In the genomic region with DNA sequence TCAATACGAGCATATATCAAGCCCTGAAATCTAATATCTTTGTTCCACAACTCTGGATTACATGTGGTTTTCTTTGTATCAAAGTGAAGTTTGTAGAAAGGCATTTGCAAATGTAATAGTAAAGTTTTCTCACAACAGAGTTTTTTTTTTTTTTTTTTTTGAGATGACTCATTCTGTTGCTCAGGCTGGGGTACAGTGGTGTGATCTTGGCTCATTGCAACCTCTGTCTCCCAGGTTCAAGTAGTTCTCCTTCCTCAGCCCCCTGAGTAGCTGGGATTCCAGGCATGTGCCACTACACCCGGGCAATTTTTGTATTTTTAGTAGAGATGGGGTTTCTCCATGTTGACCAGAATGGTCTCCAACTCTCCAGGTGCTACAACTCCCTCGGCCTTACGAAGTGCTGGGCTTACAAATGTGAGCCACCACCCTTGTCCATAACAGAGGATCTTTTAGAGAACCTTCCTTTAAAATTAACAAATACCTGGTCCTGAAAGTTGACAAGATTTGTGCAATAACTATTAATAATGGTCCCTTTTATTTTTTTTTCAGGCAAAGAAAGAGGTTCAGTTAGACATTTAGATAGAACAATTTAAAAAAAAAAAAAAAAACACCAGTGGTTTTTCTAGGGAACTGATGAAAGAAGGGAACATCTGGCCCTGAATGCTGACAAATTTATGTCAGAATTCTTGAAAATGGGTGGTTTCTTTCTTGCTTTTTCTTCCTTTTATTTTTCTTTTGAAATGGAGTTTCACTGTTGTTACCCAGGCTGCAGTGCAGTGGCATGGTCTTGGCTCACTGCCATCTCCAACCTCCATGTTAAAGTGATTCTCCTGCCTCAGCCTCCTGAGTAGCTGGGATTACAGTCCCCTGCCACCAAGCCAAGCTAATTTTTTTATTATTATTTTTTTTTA, we compare ENCODE assay signal across 27 cellular contexts.
A peak's percentile ranks its signal among the peaks of the same experiment; 100 is the strongest.
DNase-seq lines count a peak whose midpoint lies in the region; ATAC-seq and TF ChIP-seq lines count a peak whose summit lies in the region.
"Had no signal": no experiment of that assay in that cellular context is flagged by ENCODE, and none has a peak within 500 bp of the region (broad histone marks: within the 10 kb centered on the region; RNA-seq: fewer than 3 reads in every experiment).

No MANE protein-coding gene starts in this region.

- intact Hi-C loops in activated T-helper 1 cell treated with anti-CD3 and anti-CD28 coated beads, Interleukin-12 subunit alpha, Interleukin-12 subunit beta, Interleukin-2, Interleukin-4 antibody, amounts not matched to agents 30 ng/mL and 10 ng/mL and 1 ng/mL, durations not matched to agents 14 hours and 24 hours and 36 hours (cut with micrococcal nuclease): loop anchor here (1.0 to 10.0 kb wide), 5 partner anchors 36 to 460 kb away; partner anchors contain the start of gene EIF1AY

- TF ChIP-seq CTCF in neutrophil (IDR thresholded peaks at IDR 0.05): no peak
- TF ChIP-seq CTCF in gastroesophageal sphincter (IDR thresholded peaks at IDR 0.05): no peak

- ATAC-seq in gastroesophageal sphincter: no peak
- ATAC-seq: heart left ventricle, HepG2, left cardiac atrium, PC-3 had no signal

- H3K9me3 ChIP-seq in neutrophil: no peaks in the 10 kb centered on the region
- H3K9me3 ChIP-seq in gastroesophageal sphincter: no peaks in the 10 kb centered on the region
- H3K9me3 ChIP-seq in SJCRH30 (replicated peaks): no peaks in the 10 kb centered on the region
- H3K9me3 ChIP-seq: ascending aorta, heart left ventricle, upper lobe of left lung had no signal

- WGBS in gastroesophageal sphincter (ENCODE audit: low coverage in 1 of 2), 2 donors: 57% methylated on average over 3 of the region's 4 CpGs; no CpG with 5 or more reads in 1 of the 2 donors

- peaks cover 0 to 7% of the 10 kb centered on the region in 2 experiments for H3K4me1 ChIP-seq in neutrophil (ENCODE audit: control insufficient read depth in 1 of 2, insufficient read depth in 1 of 2, low read depth in 1 of 2, low read length in 1 of 2)
- H3K4me1 ChIP-seq in gastroesophageal sphincter: no peaks in the 10 kb centered on the region
- H3K4me1 ChIP-seq in SJCRH30: no peaks in the 10 kb centered on the region
- H3K4me1 ChIP-seq: ascending aorta, heart left ventricle, upper lobe of left lung had no signal

- peaks cover 13% of the 10 kb centered on the region for H3K9me3 Mint-ChIP-seq in activated T-helper 1 cell treated with anti-CD3 and anti-CD28 coated beads, Interleukin-12 subunit alpha, Interleukin-12 subunit beta, Interleukin-2, Interleukin-4 antibody, amounts not matched to agents 30 ng/mL and 10 ng/mL and 1 ng/mL, durations not matched to agents 14 hours and 24 hours and 36 hours

- H3K36me3 Mint-ChIP-seq in activated T-helper 1 cell treated with anti-CD3 and anti-CD28 coated beads, Interleukin-12 subunit alpha, Interleukin-12 subunit beta, Interleukin-2, Interleukin-4 antibody, amounts not matched to agents 30 ng/mL and 10 ng/mL and 1 ng/mL, durations not matched to agents 14 hours and 24 hours and 36 hours (ENCODE audit: low read depth): peaks cover 13% of the 10 kb centered on the region
- H3K36me3 Mint-ChIP-seq: CD14-positive monocyte had no signal

- H3K36me3 ChIP-seq in neutrophil (no peaks in the 10 kb centered on the region), gastroesophageal sphincter (no peaks in the 10 kb centered on the region), SJCRH30 (no peaks in the 10 kb centered on the region)
- H3K36me3 ChIP-seq: ascending aorta, heart left ventricle, upper lobe of left lung had no signal

- TF ChIP-seq EP300 in gastroesophageal sphincter (IDR thresholded peaks at IDR 0.05): no peak

- H3K27ac Mint-ChIP-seq in activated T-helper 1 cell treated with anti-CD3 and anti-CD28 coated beads, Interleukin-12 subunit alpha, Interleukin-12 subunit beta, Interleukin-2, Interleukin-4 antibody, amounts not matched to agents 30 ng/mL and 10 ng/mL and 1 ng/mL, durations not matched to agents 14 hours and 24 hours and 36 hours: peak overlapping the region; percentile 94

- H3K27me3 Mint-ChIP-seq in activated T-helper 1 cell treated with anti-CD3 and anti-CD28 coated beads, Interleukin-12 subunit alpha, Interleukin-12 subunit beta, Interleukin-2, Interleukin-4 antibody, amounts not matched to agents 30 ng/mL and 10 ng/mL and 1 ng/mL, durations not matched to agents 14 hours and 24 hours and 36 hours (ENCODE audit: insufficient read depth): no peaks in the 10 kb centered on the region
- H3K27me3 Mint-ChIP-seq: central memory CD8-positive, alpha-beta T cell had no signal

- DNase-seq in activated naive CD4-positive, alpha-beta T cell treated with Interleukin-2 at 50 U/mL for 16 hours: peak; percentile 2
- DNase-seq in activated naive CD4-positive, alpha-beta T cell (lab: John Stamatoyannopoulos, UW): no peak
- peak; percentile 80 for DNase-seq in MV-4-11 (lab: John Stamatoyannopoulos, UW)
- no peak for DNase-seq in activated T-helper 1 cell treated with anti-CD3 and anti-CD28 coated beads, Interleukin-12 subunit alpha, Interleukin-12 subunit beta, Interleukin-2, Interleukin-4 antibody, amounts not matched to agents 30 ng/mL and 10 ng/mL and 1 ng/mL, durations not matched to agents 14 hours and 24 hours and 36 hours (ENCODE audit: low spot score)
- no peak for DNase-seq in 8988T
- DNase-seq in SJCRH30: no peak
- DNase-seq: activated effector memory CD4-positive, alpha-beta T cell treated with Interleukin-2 at 50 U/mL for 16 hours; H7; heart left ventricle; left cardiac atrium; mesendoderm; NCI-H1092 treated with DMSO at 0.1 percent for 48 hours; NCI-H2029 treated with DMSO at 0.1 percent for 48 hours; NCI-H345; occipital lobe; PC-3; SHP77; upper lobe of left lung had no signal

- no peak for TF ChIP-seq POLR2A in gastroesophageal sphincter (IDR thresholded peaks at IDR 0.05)

- no peaks in the 10 kb centered on the region for H3K27me3 ChIP-seq in neutrophil
- no peaks in the 10 kb centered on the region for H3K27me3 ChIP-seq in gastroesophageal sphincter
- H3K27me3 ChIP-seq in SJCRH30: no peaks in the 10 kb centered on the region
- H3K27me3 ChIP-seq: ascending aorta, heart left ventricle, upper lobe of left lung had no signal

- H3K4me1 Mint-ChIP-seq in activated T-helper 1 cell treated with anti-CD3 and anti-CD28 coated beads, Interleukin-12 subunit alpha, Interleukin-12 subunit beta, Interleukin-2, Interleukin-4 antibody, amounts not matched to agents 30 ng/mL and 10 ng/mL and 1 ng/mL, durations not matched to agents 14 hours and 24 hours and 36 hours (ENCODE audit: low read depth): peaks cover 70% of the 10 kb centered on the region

- H3K4me3 ChIP-seq in neutrophil (ENCODE audit: low read depth in 1 of 2, low read length in 1 of 2) (no peak overlapping the region), gastroesophageal sphincter (no peak overlapping the region), SJCRH30 (no peak overlapping the region)
- H3K4me3 ChIP-seq: ascending aorta, heart left ventricle, smooth muscle cell, upper lobe of left lung had no signal

- H3K27ac ChIP-seq in neutrophil (peak overlapping the region; percentile 57), gastroesophageal sphincter (no peak overlapping the region), SJCRH30 (no peak overlapping the region)
- H3K27ac ChIP-seq: ascending aorta, heart left ventricle, HL-60, upper lobe of left lung, VCaP had no signal

- H3K4me3 Mint-ChIP-seq in activated T-helper 1 cell treated with anti-CD3 and anti-CD28 coated beads, Interleukin-12 subunit alpha, Interleukin-12 subunit beta, Interleukin-2, Interleukin-4 antibody, amounts not matched to agents 30 ng/mL and 10 ng/mL and 1 ng/mL, durations not matched to agents 14 hours and 24 hours and 36 hours: peak overlapping the region; percentile 61
- H3K4me3 Mint-ChIP-seq: CD14-positive monocyte had no signal

Comparison
In these comparisons a context has a peak if more than half of its experiments do, and no peak if none do; other contexts are left out.
1. DNase-seq: peak in activated naive CD4-positive, alpha-beta T cell treated with Interleukin-2 at 50 U/mL for 16 hours (single experiment) and MV-4-11 (single experiment); none in activated naive CD4-positive, alpha-beta T cell (0 of 4), activated T-helper 1 cell treated with anti-CD3 and anti-CD28 coated beads, Interleukin-12 subunit alpha, Interleukin-12 subunit beta, Interleukin-2, Interleukin-4 antibody, amounts not matched to agents 30 ng/mL and 10 ng/mL and 1 ng/mL, durations not matched to agents 14 hours and 24 hours and 36 hours (single experiment), 8988T (single experiment) and SJCRH30 (0 of 2).